In the genomic region with DNA sequence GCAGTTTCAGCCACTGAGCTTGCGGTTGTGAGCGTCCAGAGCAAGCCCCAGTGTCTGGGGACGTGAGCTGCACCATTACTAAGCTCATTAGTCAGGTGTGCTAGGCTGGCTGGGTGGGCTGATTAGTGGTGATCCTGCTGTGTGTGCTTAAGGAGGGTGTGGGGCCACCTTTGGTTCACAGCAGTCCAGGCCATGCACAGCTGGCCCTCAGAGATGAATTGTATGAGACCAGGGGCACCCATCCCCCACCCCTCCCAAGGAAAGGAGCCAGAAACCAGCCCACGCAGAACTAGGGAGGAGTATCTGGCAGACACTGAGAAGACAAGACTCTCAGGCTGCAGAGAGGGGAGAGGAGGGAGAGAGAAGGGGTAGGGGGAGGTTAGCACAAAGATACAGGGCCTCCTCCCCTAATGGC, we compare ENCODE assay signal across 2 cellular contexts.
TF ChIP-seq lines count a peak whose summit lies in the region.

No MANE protein-coding gene starts in this region.

TF ChIP-seq in IMR-90, 13 proteins besides CTCF, POLR2A, EP300 and RAD21:
- no peak for TF ChIP-seq BHLHE40 (IDR thresholded peaks at IDR 0.05; ENCODE audit: low read depth, low read length)
- no peak for TF ChIP-seq CHD1 (IDR thresholded peaks at IDR 0.05; ENCODE audit: low read depth, low read length)
- TF ChIP-seq, protein P1, sequence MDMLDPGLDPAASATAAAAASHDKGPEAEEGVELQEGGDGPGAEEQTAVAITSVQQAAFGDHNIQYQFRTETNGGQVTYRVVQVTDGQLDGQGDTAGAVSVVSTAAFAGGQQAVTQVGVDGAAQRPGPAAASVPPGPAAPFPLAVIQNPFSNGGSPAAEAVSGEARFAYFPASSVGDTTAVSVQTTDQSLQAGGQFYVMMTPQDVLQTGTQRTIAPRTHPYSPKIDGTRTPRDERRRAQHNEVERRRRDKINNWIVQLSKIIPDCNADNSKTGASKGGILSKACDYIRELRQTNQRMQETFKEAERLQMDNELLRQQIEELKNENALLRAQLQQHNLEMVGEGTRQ (IDR thresholded peaks at IDR 0.05; ENCODE audit: low read depth, low read length): no peak
- TF ChIP-seq SMC3 (IDR thresholded peaks at IDR 0.05; ENCODE audit: low read depth, low read length): no peak
- no peak for TF ChIP-seq MXI1 (IDR thresholded peaks at IDR 0.05; ENCODE audit: borderline replicate concordance, low read depth, low read length)
- no peak for TF ChIP-seq NFE2L2 (IDR thresholded peaks at IDR 0.05; ENCODE audit: low read depth, low read length)
- no peak for TF ChIP-seq FOS (IDR thresholded peaks at IDR 0.05; ENCODE audit: low read depth, low read length)

TF ChIP-seq in K562, 482 proteins besides CTCF, POLR2A, EP300 and RAD21 (continues in another document):
- TF ChIP-seq SRF (CRISPR knock-in tag; IDR thresholded peaks at IDR 0.05) (no peak), ZNF165 (CRISPR knock-in tag; IDR thresholded peaks at IDR 0.05; ENCODE audit: borderline replicate concordance) (no peak), RBBP5 (IDR thresholded peaks at IDR 0.05; ENCODE audit: borderline replicate concordance, insufficient read depth, low read length, poor library complexity, severe bottlenecking) (no peak), HDAC3 (IDR thresholded peaks at IDR 0.05; ENCODE audit: borderline replicate concordance, partially characterized antibody) (no peak), FOXA3 (CRISPR knock-in tag; conservative IDR thresholded peaks at IDR 0.05 in 1 of 2, IDR thresholded peaks at IDR 0.05 in 1 of 2) (peak in 1 of 2 experiments; percentile 94; a peak in 2 of 4 replicates), ZNF76 (CRISPR knock-in tag; IDR thresholded peaks at IDR 0.05; ENCODE audit: borderline replicate concordance) (no peak), HNRNPLL (IDR thresholded peaks at IDR 0.05; ENCODE audit: low read depth, low read length, poor library complexity, severe bottlenecking) (no peak), PCBP1 (IDR thresholded peaks at IDR 0.05; ENCODE audit: low read depth, low read length, poor library complexity, severe bottlenecking) (no peak), ATF7 (IDR thresholded peaks at IDR 0.05) (no peak), RBM25 (IDR thresholded peaks at IDR 0.05; ENCODE audit: low read depth, low read length, severe bottlenecking) (no peak), PML (IDR thresholded peaks at IDR 0.05; ENCODE audit: low read length) (no peak), NFATC3 (IDR thresholded peaks at IDR 0.05) (no peak), MEF2D (tag; conservative IDR thresholded peaks at IDR 0.05; ENCODE audit: low read depth) (no peak), NCOA6 (IDR thresholded peaks at IDR 0.05) (no peak), RCOR1 (IDR thresholded peaks at IDR 0.05; ENCODE audit: borderline replicate concordance in 1 of 2, low read depth in 2 of 2, low read length in 2 of 2) (peak in 1 of 2 experiments; percentile 64; a peak in 1 of 4 replicates), CC2D1A (IDR thresholded peaks at IDR 0.05) (peak; percentile 35; the same call in 1 of the 2 replicates), NFE2L1 (tag; IDR thresholded peaks at IDR 0.05; ENCODE audit: borderline replicate concordance, low read depth) (no peak), ARID1B (IDR thresholded peaks at IDR 0.05) (peak; percentile 78), TFAM (CRISPR knock-in tag; conservative IDR thresholded peaks at IDR 0.05) (no peak), ZNF764 (CRISPR knock-in tag; IDR thresholded peaks at IDR 0.05; ENCODE audit: low read depth) (no peak), ZC3H4 (CRISPR knock-in tag; IDR thresholded peaks at IDR 0.05; ENCODE audit: borderline replicate concordance) (no peak), ZBTB8A (IDR thresholded peaks at IDR 0.05; ENCODE audit: partially characterized antibody) (no peak), RFX1 (IDR thresholded peaks at IDR 0.05) (no peak), FOXK2 (conservative IDR thresholded peaks at IDR 0.05 in 1 of 2, IDR thresholded peaks at IDR 0.05 in 1 of 2; ENCODE audit: low read depth in 2 of 2) (no peak), CBFA2T2 (conservative IDR thresholded peaks at IDR 0.05) (peak; percentile 92)
- TF ChIP-seq, protein P2, sequence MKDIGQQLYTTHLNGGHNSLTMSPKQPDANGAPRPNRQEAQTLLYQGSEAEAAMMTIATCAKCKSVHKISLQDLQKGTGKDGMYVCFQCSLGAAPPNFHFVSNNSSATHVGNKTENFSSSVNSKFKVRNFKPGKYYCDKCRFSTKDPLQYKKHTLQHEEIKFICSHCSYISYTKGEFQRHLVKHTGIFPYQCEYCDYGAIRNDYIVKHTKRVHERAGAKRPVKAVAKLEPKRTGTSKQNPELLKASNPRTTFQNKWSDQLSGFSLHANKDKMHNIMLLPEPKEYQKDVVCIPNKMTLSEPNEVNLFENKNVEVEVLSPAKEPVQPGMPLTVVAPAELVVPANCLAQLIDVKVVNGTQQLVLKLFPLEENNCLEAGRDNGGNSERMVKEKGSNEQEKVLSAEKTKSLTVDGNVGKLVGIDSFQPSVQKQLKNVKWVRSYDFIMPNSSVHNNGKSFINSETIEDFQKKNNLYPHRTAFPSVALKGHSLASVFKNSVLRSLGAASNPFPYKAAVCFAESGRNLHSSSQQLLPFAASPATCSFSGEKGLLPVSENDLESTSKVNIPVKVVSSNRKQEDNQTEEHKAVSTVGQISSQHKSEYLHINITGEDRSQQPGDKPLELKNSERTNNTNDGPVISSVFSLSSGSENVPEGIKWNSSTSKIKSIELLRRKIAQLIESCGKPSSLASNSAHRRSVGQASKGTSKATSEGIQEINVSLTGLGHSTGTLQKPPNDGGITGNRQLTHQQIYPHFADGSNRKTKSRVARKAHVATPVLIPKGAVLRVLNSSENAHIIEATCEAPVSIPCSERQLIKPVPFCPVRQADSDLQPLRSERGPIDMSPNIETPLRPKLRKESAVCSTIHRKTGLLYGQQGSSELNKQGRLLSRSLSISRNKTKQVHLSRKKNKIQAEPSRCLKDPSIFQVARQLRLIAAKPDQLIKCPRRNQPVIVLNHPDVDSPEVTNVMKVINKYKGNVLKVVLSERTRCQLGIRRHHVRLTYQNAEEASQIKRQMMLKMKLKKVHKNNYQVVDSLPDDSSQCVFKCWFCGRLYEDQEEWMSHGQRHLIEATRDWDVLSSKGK (CRISPR knock-in tag; IDR thresholded peaks at IDR 0.05): no peak
- TF ChIP-seq, protein P3, sequence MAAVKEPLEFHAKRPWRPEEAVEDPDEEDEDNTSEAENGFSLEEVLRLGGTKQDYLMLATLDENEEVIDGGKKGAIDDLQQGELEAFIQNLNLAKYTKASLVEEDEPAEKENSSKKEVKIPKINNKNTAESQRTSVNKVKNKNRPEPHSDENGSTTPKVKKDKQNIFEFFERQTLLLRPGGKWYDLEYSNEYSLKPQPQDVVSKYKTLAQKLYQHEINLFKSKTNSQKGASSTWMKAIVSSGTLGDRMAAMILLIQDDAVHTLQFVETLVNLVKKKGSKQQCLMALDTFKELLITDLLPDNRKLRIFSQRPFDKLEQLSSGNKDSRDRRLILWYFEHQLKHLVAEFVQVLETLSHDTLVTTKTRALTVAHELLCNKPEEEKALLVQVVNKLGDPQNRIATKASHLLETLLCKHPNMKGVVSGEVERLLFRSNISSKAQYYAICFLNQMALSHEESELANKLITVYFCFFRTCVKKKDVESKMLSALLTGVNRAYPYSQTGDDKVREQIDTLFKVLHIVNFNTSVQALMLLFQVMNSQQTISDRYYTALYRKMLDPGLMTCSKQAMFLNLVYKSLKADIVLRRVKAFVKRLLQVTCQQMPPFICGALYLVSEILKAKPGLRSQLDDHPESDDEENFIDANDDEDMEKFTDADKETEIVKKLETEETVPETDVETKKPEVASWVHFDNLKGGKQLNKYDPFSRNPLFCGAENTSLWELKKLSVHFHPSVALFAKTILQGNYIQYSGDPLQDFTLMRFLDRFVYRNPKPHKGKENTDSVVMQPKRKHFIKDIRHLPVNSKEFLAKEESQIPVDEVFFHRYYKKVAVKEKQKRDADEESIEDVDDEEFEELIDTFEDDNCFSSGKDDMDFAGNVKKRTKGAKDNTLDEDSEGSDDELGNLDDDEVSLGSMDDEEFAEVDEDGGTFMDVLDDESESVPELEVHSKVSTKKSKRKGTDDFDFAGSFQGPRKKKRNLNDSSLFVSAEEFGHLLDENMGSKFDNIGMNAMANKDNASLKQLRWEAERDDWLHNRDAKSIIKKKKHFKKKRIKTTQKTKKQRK (IDR thresholded peaks at IDR 0.05; ENCODE audit: borderline replicate concordance, low read depth, low read length): no peak
- TF ChIP-seq, protein P4, sequence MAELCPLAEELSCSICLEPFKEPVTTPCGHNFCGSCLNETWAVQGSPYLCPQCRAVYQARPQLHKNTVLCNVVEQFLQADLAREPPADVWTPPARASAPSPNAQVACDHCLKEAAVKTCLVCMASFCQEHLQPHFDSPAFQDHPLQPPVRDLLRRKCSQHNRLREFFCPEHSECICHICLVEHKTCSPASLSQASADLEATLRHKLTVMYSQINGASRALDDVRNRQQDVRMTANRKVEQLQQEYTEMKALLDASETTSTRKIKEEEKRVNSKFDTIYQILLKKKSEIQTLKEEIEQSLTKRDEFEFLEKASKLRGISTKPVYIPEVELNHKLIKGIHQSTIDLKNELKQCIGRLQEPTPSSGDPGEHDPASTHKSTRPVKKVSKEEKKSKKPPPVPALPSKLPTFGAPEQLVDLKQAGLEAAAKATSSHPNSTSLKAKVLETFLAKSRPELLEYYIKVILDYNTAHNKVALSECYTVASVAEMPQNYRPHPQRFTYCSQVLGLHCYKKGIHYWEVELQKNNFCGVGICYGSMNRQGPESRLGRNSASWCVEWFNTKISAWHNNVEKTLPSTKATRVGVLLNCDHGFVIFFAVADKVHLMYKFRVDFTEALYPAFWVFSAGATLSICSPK (IDR thresholded peaks at IDR 0.05; ENCODE audit: borderline replicate concordance): no peak
- TF ChIP-seq, protein P5, sequence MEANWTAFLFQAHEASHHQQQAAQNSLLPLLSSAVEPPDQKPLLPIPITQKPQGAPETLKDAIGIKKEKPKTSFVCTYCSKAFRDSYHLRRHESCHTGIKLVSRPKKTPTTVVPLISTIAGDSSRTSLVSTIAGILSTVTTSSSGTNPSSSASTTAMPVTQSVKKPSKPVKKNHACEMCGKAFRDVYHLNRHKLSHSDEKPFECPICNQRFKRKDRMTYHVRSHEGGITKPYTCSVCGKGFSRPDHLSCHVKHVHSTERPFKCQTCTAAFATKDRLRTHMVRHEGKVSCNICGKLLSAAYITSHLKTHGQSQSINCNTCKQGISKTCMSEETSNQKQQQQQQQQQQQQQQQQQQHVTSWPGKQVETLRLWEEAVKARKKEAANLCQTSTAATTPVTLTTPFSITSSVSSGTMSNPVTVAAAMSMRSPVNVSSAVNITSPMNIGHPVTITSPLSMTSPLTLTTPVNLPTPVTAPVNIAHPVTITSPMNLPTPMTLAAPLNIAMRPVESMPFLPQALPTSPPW (CRISPR knock-in tag; IDR thresholded peaks at IDR 0.05): peak; percentile 66
- TF ChIP-seq, protein P6, sequence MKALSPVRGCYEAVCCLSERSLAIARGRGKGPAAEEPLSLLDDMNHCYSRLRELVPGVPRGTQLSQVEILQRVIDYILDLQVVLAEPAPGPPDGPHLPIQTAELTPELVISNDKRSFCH (CRISPR knock-in tag; IDR thresholded peaks at IDR 0.05): no peak
- TF ChIP-seq, protein P6 (tag; IDR thresholded peaks at IDR 0.05): peak; percentile 60; the same call in 1 of the 2 replicates
- TF ChIP-seq, protein P7, sequence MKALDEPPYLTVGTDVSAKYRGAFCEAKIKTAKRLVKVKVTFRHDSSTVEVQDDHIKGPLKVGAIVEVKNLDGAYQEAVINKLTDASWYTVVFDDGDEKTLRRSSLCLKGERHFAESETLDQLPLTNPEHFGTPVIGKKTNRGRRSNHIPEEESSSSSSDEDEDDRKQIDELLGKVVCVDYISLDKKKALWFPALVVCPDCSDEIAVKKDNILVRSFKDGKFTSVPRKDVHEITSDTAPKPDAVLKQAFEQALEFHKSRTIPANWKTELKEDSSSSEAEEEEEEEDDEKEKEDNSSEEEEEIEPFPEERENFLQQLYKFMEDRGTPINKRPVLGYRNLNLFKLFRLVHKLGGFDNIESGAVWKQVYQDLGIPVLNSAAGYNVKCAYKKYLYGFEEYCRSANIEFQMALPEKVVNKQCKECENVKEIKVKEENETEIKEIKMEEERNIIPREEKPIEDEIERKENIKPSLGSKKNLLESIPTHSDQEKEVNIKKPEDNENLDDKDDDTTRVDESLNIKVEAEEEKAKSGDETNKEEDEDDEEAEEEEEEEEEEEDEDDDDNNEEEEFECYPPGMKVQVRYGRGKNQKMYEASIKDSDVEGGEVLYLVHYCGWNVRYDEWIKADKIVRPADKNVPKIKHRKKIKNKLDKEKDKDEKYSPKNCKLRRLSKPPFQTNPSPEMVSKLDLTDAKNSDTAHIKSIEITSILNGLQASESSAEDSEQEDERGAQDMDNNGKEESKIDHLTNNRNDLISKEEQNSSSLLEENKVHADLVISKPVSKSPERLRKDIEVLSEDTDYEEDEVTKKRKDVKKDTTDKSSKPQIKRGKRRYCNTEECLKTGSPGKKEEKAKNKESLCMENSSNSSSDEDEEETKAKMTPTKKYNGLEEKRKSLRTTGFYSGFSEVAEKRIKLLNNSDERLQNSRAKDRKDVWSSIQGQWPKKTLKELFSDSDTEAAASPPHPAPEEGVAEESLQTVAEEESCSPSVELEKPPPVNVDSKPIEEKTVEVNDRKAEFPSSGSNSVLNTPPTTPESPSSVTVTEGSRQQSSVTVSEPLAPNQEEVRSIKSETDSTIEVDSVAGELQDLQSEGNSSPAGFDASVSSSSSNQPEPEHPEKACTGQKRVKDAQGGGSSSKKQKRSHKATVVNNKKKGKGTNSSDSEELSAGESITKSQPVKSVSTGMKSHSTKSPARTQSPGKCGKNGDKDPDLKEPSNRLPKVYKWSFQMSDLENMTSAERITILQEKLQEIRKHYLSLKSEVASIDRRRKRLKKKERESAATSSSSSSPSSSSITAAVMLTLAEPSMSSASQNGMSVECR (CRISPR knock-in tag; IDR thresholded peaks at IDR 0.05): 0 out of 2 replicates have a peak, but pooled peaks have one; percentile 42
- TF ChIP-seq, protein P8, sequence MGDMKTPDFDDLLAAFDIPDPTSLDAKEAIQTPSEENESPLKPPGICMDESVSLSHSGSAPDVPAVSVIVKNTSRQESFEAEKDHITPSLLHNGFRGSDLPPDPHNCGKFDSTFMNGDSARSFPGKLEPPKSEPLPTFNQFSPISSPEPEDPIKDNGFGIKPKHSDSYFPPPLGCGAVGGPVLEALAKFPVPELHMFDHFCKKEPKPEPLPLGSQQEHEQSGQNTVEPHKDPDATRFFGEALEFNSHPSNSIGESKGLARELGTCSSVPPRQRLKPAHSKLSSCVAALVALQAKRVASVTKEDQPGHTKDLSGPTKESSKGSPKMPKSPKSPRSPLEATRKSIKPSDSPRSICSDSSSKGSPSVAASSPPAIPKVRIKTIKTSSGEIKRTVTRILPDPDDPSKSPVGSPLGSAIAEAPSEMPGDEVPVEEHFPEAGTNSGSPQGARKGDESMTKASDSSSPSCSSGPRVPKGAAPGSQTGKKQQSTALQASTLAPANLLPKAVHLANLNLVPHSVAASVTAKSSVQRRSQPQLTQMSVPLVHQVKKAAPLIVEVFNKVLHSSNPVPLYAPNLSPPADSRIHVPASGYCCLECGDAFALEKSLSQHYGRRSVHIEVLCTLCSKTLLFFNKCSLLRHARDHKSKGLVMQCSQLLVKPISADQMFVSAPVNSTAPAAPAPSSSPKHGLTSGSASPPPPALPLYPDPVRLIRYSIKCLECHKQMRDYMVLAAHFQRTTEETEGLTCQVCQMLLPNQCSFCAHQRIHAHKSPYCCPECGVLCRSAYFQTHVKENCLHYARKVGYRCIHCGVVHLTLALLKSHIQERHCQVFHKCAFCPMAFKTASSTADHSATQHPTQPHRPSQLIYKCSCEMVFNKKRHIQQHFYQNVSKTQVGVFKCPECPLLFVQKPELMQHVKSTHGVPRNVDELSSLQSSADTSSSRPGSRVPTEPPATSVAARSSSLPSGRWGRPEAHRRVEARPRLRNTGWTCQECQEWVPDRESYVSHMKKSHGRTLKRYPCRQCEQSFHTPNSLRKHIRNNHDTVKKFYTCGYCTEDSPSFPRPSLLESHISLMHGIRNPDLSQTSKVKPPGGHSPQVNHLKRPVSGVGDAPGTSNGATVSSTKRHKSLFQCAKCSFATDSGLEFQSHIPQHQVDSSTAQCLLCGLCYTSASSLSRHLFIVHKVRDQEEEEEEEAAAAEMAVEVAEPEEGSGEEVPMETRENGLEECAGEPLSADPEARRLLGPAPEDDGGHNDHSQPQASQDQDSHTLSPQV (IDR thresholded peaks at IDR 0.05): peak; percentile 50
